In genomic region chr15:90161946-90162345, GRCh38 we compare ENCODE assay signal across 10 cellular contexts. TPM values are rescaled to one million over a fixed set of nuclear protein-coding genes. Genes with fewer than 3 reads are reported as not detected.
A peak's percentile ranks its signal among the peaks of the same experiment; 100 is the strongest.
DNase-seq lines count a peak whose midpoint lies in the region; ATAC-seq, FAIRE-seq and TF ChIP-seq lines count a peak whose summit lies in the region.
"Had no signal": no experiment of that assay in that cellular context is flagged by ENCODE, and none has a peak within 500 bp of the region (broad histone marks: within the 10 kb centered on the region; RNA-seq: fewer than 3 reads in every experiment).

No MANE protein-coding gene starts in this region.

- intact Hi-C loops in activated CD4-positive, alpha-beta T cell treated with anti-CD3 and anti-CD28 coated beads, Interleukin-2, amount 10 ng/mL, durations not matched to agents 24 days and 14 days (cut with micrococcal nuclease) = no loop called here
- intact Hi-C loops in GM12878 (cut with micrococcal nuclease; ENCODE audit: unreplicated experiment) = loop anchor here (5.0 kb wide), 1 partner anchor 40 kb away; the partner anchor contains the start of gene SEMA4B

- peak; percentile 60 for DNase-seq in activated CD4-positive, alpha-beta T cell treated with anti-CD3 and anti-CD28 coated beads, Interleukin-2, amount 10 ng/mL, durations not matched to agents 24 days and 14 days
- DNase-seq in activated CD4-positive, alpha-beta T cell treated with anti-CD3 and anti-CD28 coated beads for 48 hours = no peak
- DNase-seq in GM12878 (ENCODE audit: low read depth, low spot score) (peak; percentile 83), type B pancreatic cell (ENCODE audit: extremely low spot score, unreplicated experiment) (no peak), germinal center (ENCODE audit: low spot score) (no peak), NCI-H2227 treated with DMSO at 0.1 percent for 48 hours (lab: John Stamatoyannopoulos, UW) (no peak)

- TF ChIP-seq POLR2A in GM12878 (IDR thresholded peaks at IDR 0.05; ENCODE audit: low read depth, low read length) = no peak

- H3K9me3 Mint-ChIP-seq in activated CD4-positive, alpha-beta T cell treated with anti-CD3 and anti-CD28 coated beads, Interleukin-2, amount 10 ng/mL, durations not matched to agents 24 days and 14 days = no peaks in the 10 kb centered on the region
- H3K9me3 Mint-ChIP-seq in type B pancreatic cell = no peaks in the 10 kb centered on the region
- H3K9me3 Mint-ChIP-seq: mesothelial cell of epicardium had no signal

- H3K27ac ChIP-seq in GM12878 (ENCODE audit: control insufficient read depth, insufficient read depth) = peak overlapping the region; percentile 17; the same call in 1 of the 2 replicates

- H3K4me2 ChIP-seq in GM12878 (ENCODE audit: control insufficient read depth, insufficient read depth) = peak overlapping the region; percentile 56

- no peak overlapping the region for H3K9ac ChIP-seq in GM12878 (ENCODE audit: control insufficient read depth, insufficient read depth, low read length)

- no peak overlapping the region; the same call in 1 of the 2 replicates for H3K4me3 ChIP-seq in GM12878

- H3K4me1 Mint-ChIP-seq in activated CD4-positive, alpha-beta T cell treated with anti-CD3 and anti-CD28 coated beads, Interleukin-2, amount 10 ng/mL, durations not matched to agents 24 days and 14 days = peaks cover 40% of the 10 kb centered on the region
- H3K4me1 Mint-ChIP-seq in type B pancreatic cell (ENCODE audit: unreplicated experiment) = peaks cover 34% of the 10 kb centered on the region

- RAD21 ChIA-PET in GM12878 (lab: Charles Lee; ENCODE audit: unreplicated experiment) = interaction anchor here (0.7 to 4.4 kb wide), 19 partner anchors 11 to 145 kb away, joined by 3 to 43 read pairs (median 8); partner anchors contain the start of genes NGRN and SEMA4B

- no TSS peak for BruUV-seq in GM12878 (replicated peaks; lab: Mats Ljungman, UMichigan)

- POLR2A ChIA-PET in GM12878 (lab: Charles Lee) = interaction anchor here (0.7 to 3.6 kb wide), 14 partner anchors 16 to 104 kb away, joined by 3 to 17 read pairs (median 5); partner anchors contain the start of genes CIB1, GDPGP1, NGRN and SEMA4B

- H3K79me2 ChIP-seq in GM12878 (ENCODE audit: control insufficient read depth, insufficient read depth, low read length) = no peaks in the 10 kb centered on the region

- TF ChIP-seq CTCF in GM12878 (IDR thresholded peaks at IDR 0.05 in 2 of 3, conservative IDR thresholded peaks at IDR 0.05 in 1 of 3; ENCODE audit: control insufficient read depth in 2 of 3, extremely low read depth in 1 of 3, insufficient read depth in 1 of 3, low read depth in 3 of 3, low read length in 3 of 3) (peak in 1 of 3 experiments; percentile 31; a peak in 1 of 6 replicates), type B pancreatic cell (conservative IDR thresholded peaks at IDR 0.05) (no peak)

- no peaks in the 10 kb centered on the region for H3K27me3 ChIP-seq in GM12878 (replicated peaks in 1 of 2; ENCODE audit: control insufficient read depth in 2 of 2, insufficient read depth in 2 of 2, low read length in 1 of 2)

- H3K36me3 ChIP-seq in GM12878 (ENCODE audit: control insufficient read depth in 2 of 2, insufficient read depth in 2 of 2, low read length in 1 of 2) = no peaks in the 10 kb centered on the region

- H3K9me3 ChIP-seq in GM12878 (replicated peaks; ENCODE audit: control insufficient read depth, insufficient read depth, low read length) = no peaks in the 10 kb centered on the region; the same call in 2 of the 3 replicates

- no peak overlapping the region for H2AFZ ChIP-seq in GM12878 (ENCODE audit: control insufficient read depth, low read depth, low read length)

- ATAC-seq in HG03135 (IDR thresholded peaks at IDR 0.05; ENCODE audit: unreplicated experiment) = peak; percentile 63
- ATAC-seq in GM12878 = peak; percentile 88
- ATAC-seq in HG03457 (IDR thresholded peaks at IDR 0.05; ENCODE audit: unreplicated experiment) = no peak

- TF ChIP-seq RAD21 in GM12878 (IDR thresholded peaks at IDR 0.05; ENCODE audit: insufficient read depth, low read depth, low read length) = peak; percentile 43

- peaks cover 4% of the 10 kb centered on the region for H3K27me3 Mint-ChIP-seq in activated CD4-positive, alpha-beta T cell treated with anti-CD3 and anti-CD28 coated beads, Interleukin-2, amount 10 ng/mL, durations not matched to agents 24 days and 14 days
- no peaks in the 10 kb centered on the region for H3K27me3 Mint-ChIP-seq in type B pancreatic cell

- FAIRE-seq in GM12878 (lab: Jason Lieb, UNC) = peak; percentile 49
- FAIRE-seq: A204.1 had no signal

- no peaks in the 10 kb centered on the region for H4K20me1 ChIP-seq in GM12878 (ENCODE audit: control insufficient read depth, insufficient read depth)

- peaks cover 40% of the 10 kb centered on the region for H3K4me1 ChIP-seq in GM12878 (ENCODE audit: control insufficient read depth, insufficient read depth, low read length)

- SMC1A ChIA-PET in GM12878 (lab: Charles Lee; ENCODE audit: uncharacterized antibody, unreplicated experiment) = interaction anchor here (0.7 to 7.6 kb wide), 16 partner anchors 10 to 125 kb away, joined by 3 to 70 read pairs (median 6); partner anchors contain the start of genes CIB1, GDPGP1 and SEMA4B

- peak overlapping the region; percentile 56 for H3K27ac Mint-ChIP-seq in activated CD4-positive, alpha-beta T cell treated with anti-CD3 and anti-CD28 coated beads, Interleukin-2, amount 10 ng/mL, durations not matched to agents 24 days and 14 days
- peak overlapping the region; percentile 64 for H3K27ac Mint-ChIP-seq in type B pancreatic cell
- H3K27ac Mint-ChIP-seq: mesothelial cell of epicardium had no signal

- WGBS in GM12878 (ENCODE audit: insufficient coverage, insufficient replicate concordance, low lambda C conversion rate, missing lambda C conversion rate) = 7% methylated on average over 4 of the region's 4 CpGs

- peak in 1 of 2 experiments; percentile 35; a peak in 1 of 4 replicates for TF ChIP-seq EP300 in GM12878 (IDR thresholded peaks at IDR 0.05; ENCODE audit: borderline replicate concordance in 1 of 2, control insufficient read depth in 1 of 2, low read depth in 2 of 2, low read length in 2 of 2)

- CTCF ChIA-PET in GM12878 (lab: Yijun Ruan, JAX) = interaction anchor here (0.6 to 3.5 kb wide), 21 partner anchors 11 to 139 kb away, joined by 3 to 22 read pairs (median 6); partner anchors contain the start of genes NGRN, SEMA4B and TTLL13

- no peaks in the 10 kb centered on the region for H3K36me3 Mint-ChIP-seq in activated CD4-positive, alpha-beta T cell treated with anti-CD3 and anti-CD28 coated beads, Interleukin-2, amount 10 ng/mL, durations not matched to agents 24 days and 14 days (ENCODE audit: low read depth)
- no peaks in the 10 kb centered on the region for H3K36me3 Mint-ChIP-seq in type B pancreatic cell
- H3K36me3 Mint-ChIP-seq: mesothelial cell of epicardium had no signal

- in situ Hi-C loops in GM12878 (cut with MboI) = loop anchor here (5.0 kb wide), 2 partner anchors 55 to 125 kb away; no protein-coding TSS in a partner anchor

- no peak overlapping the region for H3K4me3 Mint-ChIP-seq in activated CD4-positive, alpha-beta T cell treated with anti-CD3 and anti-CD28 coated beads, Interleukin-2, amount 10 ng/mL, durations not matched to agents 24 days and 14 days
- no peak overlapping the region for H3K4me3 Mint-ChIP-seq in type B pancreatic cell
- H3K4me3 Mint-ChIP-seq: mesothelial cell of epicardium had no signal

RNA-seq across cellular contexts. Expression of gene SEMA4B, which starts 39.2 kb away (rescaled TPM):
- 17.5 and 18.9 TPM in 2 replicates for total RNA-seq in activated CD4-positive, alpha-beta T cell treated with anti-CD3 and anti-CD28 coated beads, Interleukin-2, amount 10 ng/mL, durations not matched to agents 24 days and 14 days
- total RNA-seq in GM12878 (2013; cell fraction: nucleolus; rRNA removed) = 76.9 and 77.1 TPM in 2 replicates
- total RNA-seq in GM12878 (2014; rRNA removed) (10.4 and 13.4 TPM in 2 replicates), GM12878 (2014; rRNA removed; fragmentation: Illumina TruSeq; extraction: Trizol) (7.7 and 8.8 TPM in 2 replicates), GM12878 (2021) (23.5 and 26.0 TPM in 2 replicates), type B pancreatic cell (ENCODE audit: low replicate concordance) (28.0 and 28.9 TPM in 2 replicates)
- 5.7 TPM for polyA plus RNA-seq in GM12878 (2011; ENCODE audit: low read depth)
- polyA plus RNA-seq in GM12878 (2011; rRNA removed) (3.9 and 8.7 TPM in 2 replicates), GM12878 (2014; fragmentation: Illumina TruSeq; extraction: Trizol) (3.7 and 8.1 TPM in 2 replicates), GM12878 (2014; fragmentation: Nextera tagmentation; extraction: Ambion mirVana) (1 to 10 TPM in 1 of 2 experiments, under 1 TPM in 1; 0.87 to 1.4 TPM), GM12878 (2014; rRNA removed) (16.3 and 18.1 TPM in 2 replicates), GM12878 (2016; fragmentation: Nextera tagmentation; extraction: Ambion mirVana) (10 to 100 TPM in 1 of 2 experiments, 1 to 10 TPM in 1; 10.0 to 10.8 TPM)
- polyA plus RNA-seq in GM12878 (2011; cell fraction: cytosol; rRNA removed) = 9.1 and 11.6 TPM in 2 replicates
- polyA plus RNA-seq in GM12878 (2011; cell fraction: nucleus; rRNA removed) = 40.5 and 46.0 TPM in 2 replicates
- 12.4 and 13.5 TPM in 2 replicates for polyA plus RNA-seq in GM12878 (2012)
- 18.4 and 36.0 TPM in 2 replicates for polyA minus RNA-seq in GM12878 (2011; rRNA and poly(A)+ RNA removed)
- 6.4 and 14.2 TPM in 2 replicates for polyA minus RNA-seq in GM12878 (2011; cell fraction: cytosol; rRNA and poly(A)+ RNA removed)
- polyA minus RNA-seq in GM12878 (2011; cell fraction: nucleus; rRNA and poly(A)+ RNA removed) = 13.7 and 25.4 TPM in 2 replicates

RNA-seq across cellular contexts. Expression of gene IDH2, which starts 59.7 kb away (rescaled TPM):
- 111 and 119 TPM in 2 replicates for total RNA-seq in activated CD4-positive, alpha-beta T cell treated with anti-CD3 and anti-CD28 coated beads, Interleukin-2, amount 10 ng/mL, durations not matched to agents 24 days and 14 days
- total RNA-seq in GM12878 (2013; cell fraction: nucleolus; rRNA removed) = 49.5 and 49.8 TPM in 2 replicates
- total RNA-seq in GM12878 (2014; rRNA removed) (272 and 292 TPM in 2 replicates), GM12878 (2014; rRNA removed; fragmentation: Illumina TruSeq; extraction: Trizol) (164 and 165 TPM in 2 replicates), GM12878 (2021) (271 and 294 TPM in 2 replicates), type B pancreatic cell (ENCODE audit: low replicate concordance) (225 and 247 TPM in 2 replicates)
- polyA plus RNA-seq in GM12878 (2011; ENCODE audit: low read depth) = 58.3 TPM
- polyA plus RNA-seq in GM12878 (2011; rRNA removed) (130 and 247 TPM in 2 replicates), GM12878 (2014; fragmentation: Illumina TruSeq; extraction: Trizol) (143 and 238 TPM in 2 replicates), GM12878 (2014; fragmentation: Nextera tagmentation; extraction: Ambion mirVana) (10 to 100 TPM in 1 of 2 experiments, 1 to 10 TPM in 1; 2.3 to 15.4 TPM), GM12878 (2014; rRNA removed) (225 and 254 TPM in 2 replicates), GM12878 (2016; fragmentation: Nextera tagmentation; extraction: Ambion mirVana) (100 to 1,000 TPM; 318 to 358 TPM)
- polyA plus RNA-seq in GM12878 (2011; cell fraction: cytosol; rRNA removed) = 206 and 263 TPM in 2 replicates
- 176 and 184 TPM in 2 replicates for polyA plus RNA-seq in GM12878 (2011; cell fraction: nucleus; rRNA removed)
- 143 and 156 TPM in 2 replicates for polyA plus RNA-seq in GM12878 (2012)
- 164 and 240 TPM in 2 replicates for polyA minus RNA-seq in GM12878 (2011; rRNA and poly(A)+ RNA removed)
- polyA minus RNA-seq in GM12878 (2011; cell fraction: cytosol; rRNA and poly(A)+ RNA removed) = 90.0 and 92.1 TPM in 2 replicates
- polyA minus RNA-seq in GM12878 (2011; cell fraction: nucleus; rRNA and poly(A)+ RNA removed) = 22.4 and 26.4 TPM in 2 replicates

Comparison
In these comparisons a context has a peak if more than half of its experiments do, and no peak if none do; other contexts are left out.
1. DNase-seq: peak in activated CD4-positive, alpha-beta T cell treated with anti-CD3 and anti-CD28 coated beads, Interleukin-2, amount 10 ng/mL, durations not matched to agents 24 days and 14 days (single experiment) and GM12878 (single experiment); none in activated CD4-positive, alpha-beta T cell treated with anti-CD3 and anti-CD28 coated beads for 48 hours (single experiment), type B pancreatic cell (single experiment), germinal center (single experiment) and NCI-H2227 treated with DMSO at 0.1 percent for 48 hours (single experiment).